15 cellular contexts compared by ENCODE assay signal in the genomic region with DNA sequence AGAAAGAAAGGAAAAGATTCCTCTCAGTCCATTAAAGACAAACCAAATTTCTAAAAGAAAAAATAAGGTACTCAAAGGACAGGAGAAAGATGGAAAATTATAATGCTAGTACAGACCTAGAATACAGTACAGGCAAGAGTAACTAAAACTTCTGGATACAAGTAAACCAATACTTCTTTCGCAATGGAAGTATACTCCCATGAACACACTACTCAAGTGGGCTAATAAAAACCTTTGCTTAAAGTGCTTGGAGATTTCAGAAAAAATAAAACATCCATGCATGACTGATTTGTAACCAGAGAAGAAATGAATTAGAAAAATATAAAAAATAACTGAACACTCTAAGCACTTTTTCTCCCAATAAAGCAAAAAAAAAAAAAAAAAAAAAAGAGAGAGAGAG.
DNase-seq lines count a peak whose midpoint lies in the region; ATAC-seq and TF ChIP-seq lines count a peak whose summit lies in the region.
"Had no signal": no experiment of that assay in that cellular context is flagged by ENCODE, and none has a peak within 500 bp of the region (broad histone marks: within the 10 kb centered on the region; RNA-seq: fewer than 3 reads in every experiment).

No MANE protein-coding gene starts in this region.

- peaks cover 12% of the 10 kb centered on the region for H3K36me3 Mint-ChIP-seq in activated naive CD4-positive, alpha-beta T cell treated with anti-CD3 and anti-CD28 coated beads, Interleukin-2, amount 50 U/mL, for 24 hours
- peaks cover under 1% of the 10 kb centered on the region for H3K36me3 Mint-ChIP-seq in stimulated activated memory B cell treated with anti-CD40 and anti-IgM and Interleukin-4, amounts not matched to agents 10 μg/mL and 1 μg/mL and 100 μg/mL, for 72 hours

- H3K4me1 Mint-ChIP-seq in activated naive CD4-positive, alpha-beta T cell treated with anti-CD3 and anti-CD28 coated beads, Interleukin-2, amount 50 U/mL, for 24 hours: peaks cover 69% of the 10 kb centered on the region
- peaks cover 33% of the 10 kb centered on the region for H3K4me1 Mint-ChIP-seq in stimulated activated memory B cell treated with anti-CD40 and anti-IgM and Interleukin-4, amounts not matched to agents 10 μg/mL and 1 μg/mL and 100 μg/mL, for 72 hours

- H3K9me3 ChIP-seq in SK-N-MC (ENCODE audit: low read depth, low read length) (no peaks in the 10 kb centered on the region), WERI-Rb-1 (ENCODE audit: severe bottlenecking) (no peaks in the 10 kb centered on the region)
- H3K9me3 ChIP-seq: BE2C, upper lobe of right lung had no signal

- H3K27me3 Mint-ChIP-seq in activated naive CD4-positive, alpha-beta T cell treated with anti-CD3 and anti-CD28 coated beads, Interleukin-2, amount 50 U/mL, for 24 hours: no peaks in the 10 kb centered on the region
- no peaks in the 10 kb centered on the region for H3K27me3 Mint-ChIP-seq in stimulated activated memory B cell treated with anti-CD40 and anti-IgM and Interleukin-4, amounts not matched to agents 10 μg/mL and 1 μg/mL and 100 μg/mL, for 72 hours

- ATAC-seq in stimulated activated memory B cell treated with anti-CD40 and anti-IgM and Interleukin-4, amounts not matched to agents 10 μg/mL and 1 μg/mL and 100 μg/mL, for 72 hours: no peak
- ATAC-seq in GM18909 (IDR thresholded peaks at IDR 0.05; ENCODE audit: poor library complexity, unreplicated experiment): no peak
- ATAC-seq: right cardiac atrium, upper lobe of right lung had no signal

- H3K36me3 ChIP-seq in SK-N-MC (ENCODE audit: insufficient read depth, low read length): peaks cover 6% of the 10 kb centered on the region; the same call in 1 of the 2 replicates
- peaks cover 8% of the 10 kb centered on the region for H3K36me3 ChIP-seq in WERI-Rb-1

- H3K27ac ChIP-seq in SK-N-MC (peak overlapping the region; percentile 11; the same call in 1 of the 2 replicates), WERI-Rb-1 (no peak overlapping the region)

- no peaks in the 10 kb centered on the region for H3K9me3 Mint-ChIP-seq in activated naive CD4-positive, alpha-beta T cell treated with anti-CD3 and anti-CD28 coated beads, Interleukin-2, amount 50 U/mL, for 24 hours
- H3K9me3 Mint-ChIP-seq in stimulated activated memory B cell treated with anti-CD40 and anti-IgM and Interleukin-4, amounts not matched to agents 10 μg/mL and 1 μg/mL and 100 μg/mL, for 72 hours: no peaks in the 10 kb centered on the region

- H3K4me3 Mint-ChIP-seq in activated naive CD4-positive, alpha-beta T cell treated with anti-CD3 and anti-CD28 coated beads, Interleukin-2, amount 50 U/mL, for 24 hours: peak overlapping the region; percentile 100
- H3K4me3 Mint-ChIP-seq in stimulated activated memory B cell treated with anti-CD40 and anti-IgM and Interleukin-4, amounts not matched to agents 10 μg/mL and 1 μg/mL and 100 μg/mL, for 72 hours: peak overlapping the region; percentile 35

- H3K27me3 ChIP-seq in WERI-Rb-1 (ENCODE audit: insufficient read depth, low read depth, severe bottlenecking): no peaks in the 10 kb centered on the region
- H3K27me3 ChIP-seq: BE2C, upper lobe of right lung had no signal

- H3K9ac ChIP-seq in SK-N-MC (ENCODE audit: insufficient read length): peak overlapping the region; percentile 35

- DNase-seq in activated naive CD4-positive, alpha-beta T cell treated with Interleukin-2 at 50 U/mL for 16 hours: no peak
- no peak for DNase-seq in SK-N-MC (ENCODE audit: low read depth, low spot score)
- peak; percentile 50 for DNase-seq in fibroblast of gingiva (ENCODE audit: low read depth)
- DNase-seq in WERI-Rb-1: no peak
- DNase-seq in midbrain (lab: John Stamatoyannopoulos, UW): no peak
- DNase-seq: BE2C, HCEC 1CT, KBM-7, mesendoderm, PC-9, right cardiac atrium, upper lobe of right lung had no signal

- TF ChIP-seq CTCF in WERI-Rb-1 (IDR thresholded peaks at IDR 0.05; ENCODE audit: low read depth, low read length): no peak

- peak overlapping the region; percentile 96 for H3K27ac Mint-ChIP-seq in activated naive CD4-positive, alpha-beta T cell treated with anti-CD3 and anti-CD28 coated beads, Interleukin-2, amount 50 U/mL, for 24 hours
- peak overlapping the region; percentile 99 for H3K27ac Mint-ChIP-seq in stimulated activated memory B cell treated with anti-CD40 and anti-IgM and Interleukin-4, amounts not matched to agents 10 μg/mL and 1 μg/mL and 100 μg/mL, for 72 hours

- no peak overlapping the region for H3K4me3 ChIP-seq in SK-N-MC
- no peak overlapping the region for H3K4me3 ChIP-seq in WERI-Rb-1 (ENCODE audit: low read depth, low read length)
- H3K4me3 ChIP-seq: PC-9, upper lobe of right lung had no signal
